1 cellular context compared by ENCODE assay signal in the genomic region with DNA sequence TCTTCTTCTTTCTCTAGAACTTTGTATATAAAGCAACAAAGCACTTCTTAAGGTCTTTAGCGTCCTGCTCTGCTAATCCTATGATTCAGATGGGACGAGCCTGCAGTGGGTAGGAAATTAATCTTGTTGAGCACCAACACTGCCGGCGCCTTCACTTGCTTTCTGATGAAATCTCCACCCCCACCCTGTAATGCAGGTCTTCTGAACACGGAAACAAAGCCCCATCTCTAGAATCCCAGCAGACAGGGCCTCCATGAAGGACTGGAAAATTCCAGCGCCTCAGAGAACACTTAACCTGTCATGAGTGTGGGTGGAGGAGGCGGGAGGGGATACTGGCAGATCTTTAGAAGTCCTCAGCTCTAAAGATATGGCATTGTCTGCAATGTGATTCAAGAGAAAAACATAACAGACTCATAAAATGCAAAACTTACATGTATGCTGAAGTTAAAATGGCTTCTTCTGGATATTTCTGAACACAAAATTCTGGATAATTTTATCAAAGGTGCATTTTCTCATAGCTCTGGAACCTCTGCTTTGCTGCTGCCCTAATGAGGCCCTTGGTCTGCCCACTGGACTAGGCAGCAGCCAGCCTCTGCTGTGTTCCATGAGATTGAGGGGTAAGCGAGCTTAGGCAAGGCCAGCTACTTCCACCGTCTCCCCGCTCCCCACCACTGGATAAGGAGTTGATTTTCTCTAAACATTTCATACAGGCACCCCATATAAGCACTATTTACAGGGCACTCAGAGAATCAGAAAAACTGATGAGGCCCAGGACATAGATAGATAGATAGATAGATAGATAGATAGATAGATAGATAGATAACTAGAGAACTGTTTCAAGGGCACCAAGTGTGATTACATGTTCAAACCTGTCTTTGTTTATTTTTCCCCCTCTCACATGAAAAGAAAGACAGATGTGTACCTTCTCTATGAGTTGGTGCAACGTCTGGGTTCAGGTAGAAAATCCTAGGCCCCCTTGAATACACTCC.
TF ChIP-seq lines count a peak whose summit lies in the region.

No MANE protein-coding gene starts in this region.

TF ChIP-seq in K562, 482 proteins besides CTCF, POLR2A, EP300 and RAD21 (continued from another document):
- TF ChIP-seq, protein P1, sequence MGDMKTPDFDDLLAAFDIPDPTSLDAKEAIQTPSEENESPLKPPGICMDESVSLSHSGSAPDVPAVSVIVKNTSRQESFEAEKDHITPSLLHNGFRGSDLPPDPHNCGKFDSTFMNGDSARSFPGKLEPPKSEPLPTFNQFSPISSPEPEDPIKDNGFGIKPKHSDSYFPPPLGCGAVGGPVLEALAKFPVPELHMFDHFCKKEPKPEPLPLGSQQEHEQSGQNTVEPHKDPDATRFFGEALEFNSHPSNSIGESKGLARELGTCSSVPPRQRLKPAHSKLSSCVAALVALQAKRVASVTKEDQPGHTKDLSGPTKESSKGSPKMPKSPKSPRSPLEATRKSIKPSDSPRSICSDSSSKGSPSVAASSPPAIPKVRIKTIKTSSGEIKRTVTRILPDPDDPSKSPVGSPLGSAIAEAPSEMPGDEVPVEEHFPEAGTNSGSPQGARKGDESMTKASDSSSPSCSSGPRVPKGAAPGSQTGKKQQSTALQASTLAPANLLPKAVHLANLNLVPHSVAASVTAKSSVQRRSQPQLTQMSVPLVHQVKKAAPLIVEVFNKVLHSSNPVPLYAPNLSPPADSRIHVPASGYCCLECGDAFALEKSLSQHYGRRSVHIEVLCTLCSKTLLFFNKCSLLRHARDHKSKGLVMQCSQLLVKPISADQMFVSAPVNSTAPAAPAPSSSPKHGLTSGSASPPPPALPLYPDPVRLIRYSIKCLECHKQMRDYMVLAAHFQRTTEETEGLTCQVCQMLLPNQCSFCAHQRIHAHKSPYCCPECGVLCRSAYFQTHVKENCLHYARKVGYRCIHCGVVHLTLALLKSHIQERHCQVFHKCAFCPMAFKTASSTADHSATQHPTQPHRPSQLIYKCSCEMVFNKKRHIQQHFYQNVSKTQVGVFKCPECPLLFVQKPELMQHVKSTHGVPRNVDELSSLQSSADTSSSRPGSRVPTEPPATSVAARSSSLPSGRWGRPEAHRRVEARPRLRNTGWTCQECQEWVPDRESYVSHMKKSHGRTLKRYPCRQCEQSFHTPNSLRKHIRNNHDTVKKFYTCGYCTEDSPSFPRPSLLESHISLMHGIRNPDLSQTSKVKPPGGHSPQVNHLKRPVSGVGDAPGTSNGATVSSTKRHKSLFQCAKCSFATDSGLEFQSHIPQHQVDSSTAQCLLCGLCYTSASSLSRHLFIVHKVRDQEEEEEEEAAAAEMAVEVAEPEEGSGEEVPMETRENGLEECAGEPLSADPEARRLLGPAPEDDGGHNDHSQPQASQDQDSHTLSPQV (IDR thresholded peaks at IDR 0.05), result peak; percentile 70
- TF ChIP-seq EGR1 (conservative IDR thresholded peaks at IDR 0.05) (peak; percentile 83), FOXJ2 (tag; IDR thresholded peaks at IDR 0.05) (peak; percentile 15; the same call in 1 of the 2 replicates), SOX6 (IDR thresholded peaks at IDR 0.05) (peak; percentile 47; the same call in 1 of the 2 replicates), GTF2E2 (tag; IDR thresholded peaks at IDR 0.05) (peak; percentile 49; the same call in 1 of the 2 replicates), KLF1 (tag; IDR thresholded peaks at IDR 0.05) (no peak), ZFX (CRISPR knock-in tag; IDR thresholded peaks at IDR 0.05) (peak; percentile 33; the same call in 1 of the 2 replicates), NR2C1 (IDR thresholded peaks at IDR 0.05) (no peak), NR2C1 (tag; IDR thresholded peaks at IDR 0.05) (peak; percentile 6; the same call in 1 of the 2 replicates), EP400 (IDR thresholded peaks at IDR 0.05) (peak; percentile 75), MEIS2 (IDR thresholded peaks at IDR 0.05; ENCODE audit: partially characterized antibody) (peak; percentile 85), ZNF224 (CRISPR knock-in tag; IDR thresholded peaks at IDR 0.05) (no peak), DMBX1 (CRISPR knock-in tag; IDR thresholded peaks at IDR 0.05; ENCODE audit: borderline replicate concordance) (peak; percentile 68; the same call in 1 of the 2 replicates), L3MBTL2 (IDR thresholded peaks at IDR 0.05) (peak; percentile 25; the same call in 1 of the 2 replicates), HDAC8 (tag; IDR thresholded peaks at IDR 0.05) (peak; percentile 81; the same call in 1 of the 2 replicates), HLTF (IDR thresholded peaks at IDR 0.05) (no peak), MBD2 (IDR thresholded peaks at IDR 0.05; ENCODE audit: borderline replicate concordance, low read depth) (no peak), MTF1 (CRISPR knock-in tag; IDR thresholded peaks at IDR 0.05; ENCODE audit: borderline replicate concordance) (no peak), DACH1 (IDR thresholded peaks at IDR 0.05; ENCODE audit: partially characterized antibody) (peak; percentile 97), SP2 (IDR thresholded peaks at IDR 0.05; ENCODE audit: extremely low read depth, low read depth, low read length, poor library complexity, severe bottlenecking) (no peak), TRIM24 (IDR thresholded peaks at IDR 0.05) (peak; percentile 52 to 75; a peak in 2 of 4 replicates), ELF1 (tag; IDR thresholded peaks at IDR 0.05) (peak; percentile 36), BRD9 (IDR thresholded peaks at IDR 0.05; ENCODE audit: low read depth, partially characterized antibody) (peak; percentile 62), CEBPB (tag; IDR thresholded peaks at IDR 0.05) (0 out of 2 replicates have a peak, but pooled peaks have one; percentile 29), SMARCC2 (IDR thresholded peaks at IDR 0.05; ENCODE audit: low read depth) (0 out of 2 replicates have a peak, but pooled peaks have one; percentile 50), ARID1B (IDR thresholded peaks at IDR 0.05) (peak; percentile 31; the same call in 1 of the 2 replicates), MCM7 (IDR thresholded peaks at IDR 0.05) (no peak), ZSCAN32 (CRISPR knock-in tag; IDR thresholded peaks at IDR 0.05) (peak; percentile 84), RFX7 (CRISPR knock-in tag; IDR thresholded peaks at IDR 0.05) (no peak)
- TF ChIP-seq, protein P2, sequence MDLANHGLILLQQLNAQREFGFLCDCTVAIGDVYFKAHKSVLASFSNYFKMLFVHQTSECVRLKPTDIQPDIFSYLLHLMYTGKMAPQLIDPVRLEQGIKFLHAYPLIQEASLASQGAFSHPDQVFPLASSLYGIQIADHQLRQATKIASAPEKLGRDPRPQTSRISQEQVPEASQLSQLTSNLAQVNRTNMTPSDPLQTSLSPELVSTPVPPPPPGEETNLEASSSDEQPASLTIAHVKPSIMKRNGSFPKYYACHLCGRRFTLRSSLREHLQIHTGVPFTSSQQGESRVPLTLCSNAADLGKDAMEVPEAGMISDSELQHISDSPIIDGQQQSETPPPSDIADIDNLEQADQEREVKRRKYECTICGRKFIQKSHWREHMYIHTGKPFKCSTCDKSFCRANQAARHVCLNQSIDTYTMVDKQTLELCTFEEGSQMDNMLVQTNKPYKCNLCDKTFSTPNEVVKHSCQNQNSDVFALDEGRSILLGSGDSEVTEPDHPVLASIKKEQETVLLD (IDR thresholded peaks at IDR 0.05), result 0 out of 2 replicates have a peak, but pooled peaks have one; percentile 48
- TF ChIP-seq, protein P3, sequence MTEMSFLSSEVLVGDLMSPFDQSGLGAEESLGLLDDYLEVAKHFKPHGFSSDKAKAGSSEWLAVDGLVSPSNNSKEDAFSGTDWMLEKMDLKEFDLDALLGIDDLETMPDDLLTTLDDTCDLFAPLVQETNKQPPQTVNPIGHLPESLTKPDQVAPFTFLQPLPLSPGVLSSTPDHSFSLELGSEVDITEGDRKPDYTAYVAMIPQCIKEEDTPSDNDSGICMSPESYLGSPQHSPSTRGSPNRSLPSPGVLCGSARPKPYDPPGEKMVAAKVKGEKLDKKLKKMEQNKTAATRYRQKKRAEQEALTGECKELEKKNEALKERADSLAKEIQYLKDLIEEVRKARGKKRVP (CRISPR knock-in tag; IDR thresholded peaks at IDR 0.05), result peak; percentile 94
- TF ChIP-seq, protein P4, sequence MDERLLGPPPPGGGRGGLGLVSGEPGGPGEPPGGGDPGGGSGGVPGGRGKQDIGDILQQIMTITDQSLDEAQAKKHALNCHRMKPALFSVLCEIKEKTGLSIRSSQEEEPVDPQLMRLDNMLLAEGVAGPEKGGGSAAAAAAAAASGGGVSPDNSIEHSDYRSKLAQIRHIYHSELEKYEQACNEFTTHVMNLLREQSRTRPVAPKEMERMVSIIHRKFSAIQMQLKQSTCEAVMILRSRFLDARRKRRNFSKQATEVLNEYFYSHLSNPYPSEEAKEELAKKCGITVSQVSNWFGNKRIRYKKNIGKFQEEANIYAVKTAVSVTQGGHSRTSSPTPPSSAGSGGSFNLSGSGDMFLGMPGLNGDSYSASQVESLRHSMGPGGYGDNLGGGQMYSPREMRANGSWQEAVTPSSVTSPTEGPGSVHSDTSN (CRISPR knock-in tag; IDR thresholded peaks at IDR 0.05; ENCODE audit: low read depth), result no peak
- TF ChIP-seq, protein P4 (tag; conservative IDR thresholded peaks at IDR 0.05; ENCODE audit: low read depth), result peak; percentile 57
- TF ChIP-seq, protein P5, sequence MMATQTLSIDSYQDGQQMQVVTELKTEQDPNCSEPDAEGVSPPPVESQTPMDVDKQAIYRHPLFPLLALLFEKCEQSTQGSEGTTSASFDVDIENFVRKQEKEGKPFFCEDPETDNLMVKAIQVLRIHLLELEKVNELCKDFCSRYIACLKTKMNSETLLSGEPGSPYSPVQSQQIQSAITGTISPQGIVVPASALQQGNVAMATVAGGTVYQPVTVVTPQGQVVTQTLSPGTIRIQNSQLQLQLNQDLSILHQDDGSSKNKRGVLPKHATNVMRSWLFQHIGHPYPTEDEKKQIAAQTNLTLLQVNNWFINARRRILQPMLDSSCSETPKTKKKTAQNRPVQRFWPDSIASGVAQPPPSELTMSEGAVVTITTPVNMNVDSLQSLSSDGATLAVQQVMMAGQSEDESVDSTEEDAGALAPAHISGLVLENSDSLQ (IDR thresholded peaks at IDR 0.05), result peak; percentile 63
